1 cellular context compared by ENCODE assay signal in the genomic region with DNA sequence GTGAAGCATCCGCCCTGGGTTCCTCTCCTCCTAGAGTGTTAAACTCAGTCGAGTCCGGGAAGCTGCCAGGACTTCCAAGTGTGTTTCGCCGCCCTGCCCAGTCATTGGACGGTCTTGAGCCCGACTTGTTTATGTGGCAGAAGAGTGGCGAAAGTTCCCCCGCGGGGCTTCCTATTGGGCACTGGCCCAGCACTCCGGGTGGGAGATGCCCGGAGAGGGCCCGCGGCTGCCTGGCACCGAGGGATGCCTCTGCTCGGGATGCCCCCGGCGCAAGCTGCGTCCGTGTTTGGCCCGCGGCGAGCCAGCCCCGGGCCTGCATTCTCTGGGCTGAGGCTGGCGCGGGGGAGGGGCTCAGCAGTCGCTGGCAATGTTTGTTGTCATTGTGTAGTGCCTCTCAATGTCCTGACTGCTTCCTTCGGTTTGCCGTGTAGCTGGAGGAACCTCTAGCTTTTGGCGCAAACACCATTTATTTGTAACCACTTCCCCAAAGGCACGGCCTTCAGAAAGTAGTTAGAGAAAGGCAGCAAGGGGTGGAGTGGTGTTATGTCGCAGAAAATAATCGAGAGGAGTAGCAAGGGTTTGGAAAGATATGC.
A peak's percentile ranks its signal among the peaks of the same experiment; 100 is the strongest.
TF ChIP-seq lines count a peak whose summit lies in the region.

No MANE protein-coding gene starts in this region.

TF ChIP-seq in K562, 482 proteins besides CTCF, POLR2A, EP300 and RAD21 (continued from another document and continues in another):
- TF ChIP-seq, protein P1, sequence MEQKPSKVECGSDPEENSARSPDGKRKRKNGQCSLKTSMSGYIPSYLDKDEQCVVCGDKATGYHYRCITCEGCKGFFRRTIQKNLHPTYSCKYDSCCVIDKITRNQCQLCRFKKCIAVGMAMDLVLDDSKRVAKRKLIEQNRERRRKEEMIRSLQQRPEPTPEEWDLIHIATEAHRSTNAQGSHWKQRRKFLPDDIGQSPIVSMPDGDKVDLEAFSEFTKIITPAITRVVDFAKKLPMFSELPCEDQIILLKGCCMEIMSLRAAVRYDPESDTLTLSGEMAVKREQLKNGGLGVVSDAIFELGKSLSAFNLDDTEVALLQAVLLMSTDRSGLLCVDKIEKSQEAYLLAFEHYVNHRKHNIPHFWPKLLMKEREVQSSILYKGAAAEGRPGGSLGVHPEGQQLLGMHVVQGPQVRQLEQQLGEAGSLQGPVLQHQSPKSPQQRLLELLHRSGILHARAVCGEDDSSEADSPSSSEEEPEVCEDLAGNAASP (IDR thresholded peaks at IDR 0.05) = no peak
- TF ChIP-seq HDAC2 (IDR thresholded peaks at IDR 0.05) (0 out of 2 replicates have a peak, but pooled peaks have one; percentile 14), ZC3H11A (IDR thresholded peaks at IDR 0.05; ENCODE audit: low read depth, low read length) (no peak), ZNF146 (CRISPR knock-in tag; IDR thresholded peaks at IDR 0.05; ENCODE audit: unreplicated experiment) (no peak), GATAD2B (IDR thresholded peaks at IDR 0.05; ENCODE audit: borderline replicate concordance) (peak; percentile 29; the same call in 1 of the 2 replicates), ZNF592 (IDR thresholded peaks at IDR 0.05) (peak; percentile 45; the same call in 1 of the 2 replicates), RAD51 (IDR thresholded peaks at IDR 0.05; ENCODE audit: borderline replicate concordance, low read depth) (no peak), GABPA (tag; conservative IDR thresholded peaks at IDR 0.05; ENCODE audit: low read depth) (no peak), CHD2 (IDR thresholded peaks at IDR 0.05; ENCODE audit: low read depth, low read length) (peak; percentile 36; the same call in 1 of the 2 replicates), CLOCK (CRISPR knock-in tag; IDR thresholded peaks at IDR 0.05; ENCODE audit: borderline replicate concordance) (no peak), DEAF1 (CRISPR knock-in tag; IDR thresholded peaks at IDR 0.05) (no peak), POLR2AphosphoS5 (IDR thresholded peaks at IDR 0.05; ENCODE audit: control insufficient read depth, insufficient read depth, low read depth, low read length) (peak; percentile 27; the same call in 1 of the 2 replicates), ARID1B (IDR thresholded peaks at IDR 0.05) (0 out of 2 replicates have a peak, but pooled peaks have one; percentile 33), CHD1 (IDR thresholded peaks at IDR 0.05; ENCODE audit: low read length) (peak; percentile 26), ZBTB34 (CRISPR knock-in tag; IDR thresholded peaks at IDR 0.05) (no peak), SETDB1 (IDR thresholded peaks at IDR 0.05; ENCODE audit: low read length) (no peak), BHLHE40 (IDR thresholded peaks at IDR 0.05; ENCODE audit: low read length) (0 out of 2 replicates have a peak, but pooled peaks have one; percentile 27), SMC3 (conservative IDR thresholded peaks at IDR 0.05; ENCODE audit: insufficient read depth, low read depth, low read length) (0 out of 2 replicates have a peak, but pooled peaks have one; percentile 8), RUNX1 (IDR thresholded peaks at IDR 0.05; ENCODE audit: low read depth) (no peak), VEZF1 (CRISPR knock-in tag; IDR thresholded peaks at IDR 0.05) (no peak; the same call in 1 of the 2 replicates), POLR3A (IDR thresholded peaks at IDR 0.05; ENCODE audit: borderline replicate concordance, extremely low read depth, insufficient read depth, insufficient read length) (no peak), SMARCC2 (IDR thresholded peaks at IDR 0.05; ENCODE audit: low read depth) (no peak), SMAD3 (CRISPR knock-in tag; conservative IDR thresholded peaks at IDR 0.05) (no peak), POLR2G (IDR thresholded peaks at IDR 0.05; ENCODE audit: low read depth, low read length) (peak; percentile 54), EGR1 (conservative IDR thresholded peaks at IDR 0.05) (peak; percentile 8; the same call in 1 of the 2 replicates), MAZ (CRISPR knock-in tag; conservative IDR thresholded peaks at IDR 0.05 in 1 of 2, IDR thresholded peaks at IDR 0.05 in 1 of 2) (peak; percentile 48 to 61; a peak in 3 of 4 replicates), ZNF384 (IDR thresholded peaks at IDR 0.05; ENCODE audit: low read depth, low read length) (no peak), CTBP1 (IDR thresholded peaks at IDR 0.05; ENCODE audit: borderline replicate concordance) (no peak; the same call in 1 of the 2 replicates)
- TF ChIP-seq, protein P2, sequence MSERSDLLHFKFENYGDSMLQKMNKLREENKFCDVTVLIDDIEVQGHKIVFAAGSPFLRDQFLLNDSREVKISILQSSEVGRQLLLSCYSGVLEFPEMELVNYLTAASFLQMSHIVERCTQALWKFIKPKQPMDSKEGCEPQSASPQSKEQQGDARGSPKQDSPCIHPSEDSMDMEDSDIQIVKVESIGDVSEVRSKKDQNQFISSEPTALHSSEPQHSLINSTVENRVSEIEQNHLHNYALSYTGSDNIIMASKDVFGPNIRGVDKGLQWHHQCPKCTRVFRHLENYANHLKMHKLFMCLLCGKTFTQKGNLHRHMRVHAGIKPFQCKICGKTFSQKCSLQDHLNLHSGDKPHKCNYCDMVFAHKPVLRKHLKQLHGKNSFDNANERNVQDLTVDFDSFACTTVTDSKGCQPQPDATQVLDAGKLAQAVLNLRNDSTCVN (CRISPR knock-in tag; IDR thresholded peaks at IDR 0.05) = no peak
- TF ChIP-seq, protein P3, sequence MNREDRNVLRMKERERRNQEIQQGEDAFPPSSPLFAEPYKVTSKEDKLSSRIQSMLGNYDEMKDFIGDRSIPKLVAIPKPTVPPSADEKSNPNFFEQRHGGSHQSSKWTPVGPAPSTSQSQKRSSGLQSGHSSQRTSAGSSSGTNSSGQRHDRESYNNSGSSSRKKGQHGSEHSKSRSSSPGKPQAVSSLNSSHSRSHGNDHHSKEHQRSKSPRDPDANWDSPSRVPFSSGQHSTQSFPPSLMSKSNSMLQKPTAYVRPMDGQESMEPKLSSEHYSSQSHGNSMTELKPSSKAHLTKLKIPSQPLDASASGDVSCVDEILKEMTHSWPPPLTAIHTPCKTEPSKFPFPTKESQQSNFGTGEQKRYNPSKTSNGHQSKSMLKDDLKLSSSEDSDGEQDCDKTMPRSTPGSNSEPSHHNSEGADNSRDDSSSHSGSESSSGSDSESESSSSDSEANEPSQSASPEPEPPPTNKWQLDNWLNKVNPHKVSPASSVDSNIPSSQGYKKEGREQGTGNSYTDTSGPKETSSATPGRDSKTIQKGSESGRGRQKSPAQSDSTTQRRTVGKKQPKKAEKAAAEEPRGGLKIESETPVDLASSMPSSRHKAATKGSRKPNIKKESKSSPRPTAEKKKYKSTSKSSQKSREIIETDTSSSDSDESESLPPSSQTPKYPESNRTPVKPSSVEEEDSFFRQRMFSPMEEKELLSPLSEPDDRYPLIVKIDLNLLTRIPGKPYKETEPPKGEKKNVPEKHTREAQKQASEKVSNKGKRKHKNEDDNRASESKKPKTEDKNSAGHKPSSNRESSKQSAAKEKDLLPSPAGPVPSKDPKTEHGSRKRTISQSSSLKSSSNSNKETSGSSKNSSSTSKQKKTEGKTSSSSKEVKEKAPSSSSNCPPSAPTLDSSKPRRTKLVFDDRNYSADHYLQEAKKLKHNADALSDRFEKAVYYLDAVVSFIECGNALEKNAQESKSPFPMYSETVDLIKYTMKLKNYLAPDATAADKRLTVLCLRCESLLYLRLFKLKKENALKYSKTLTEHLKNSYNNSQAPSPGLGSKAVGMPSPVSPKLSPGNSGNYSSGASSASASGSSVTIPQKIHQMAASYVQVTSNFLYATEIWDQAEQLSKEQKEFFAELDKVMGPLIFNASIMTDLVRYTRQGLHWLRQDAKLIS (CRISPR knock-in tag; IDR thresholded peaks at IDR 0.05) = 0 out of 2 replicates have a peak, but pooled peaks have one; percentile 71
- TF ChIP-seq, protein P4, sequence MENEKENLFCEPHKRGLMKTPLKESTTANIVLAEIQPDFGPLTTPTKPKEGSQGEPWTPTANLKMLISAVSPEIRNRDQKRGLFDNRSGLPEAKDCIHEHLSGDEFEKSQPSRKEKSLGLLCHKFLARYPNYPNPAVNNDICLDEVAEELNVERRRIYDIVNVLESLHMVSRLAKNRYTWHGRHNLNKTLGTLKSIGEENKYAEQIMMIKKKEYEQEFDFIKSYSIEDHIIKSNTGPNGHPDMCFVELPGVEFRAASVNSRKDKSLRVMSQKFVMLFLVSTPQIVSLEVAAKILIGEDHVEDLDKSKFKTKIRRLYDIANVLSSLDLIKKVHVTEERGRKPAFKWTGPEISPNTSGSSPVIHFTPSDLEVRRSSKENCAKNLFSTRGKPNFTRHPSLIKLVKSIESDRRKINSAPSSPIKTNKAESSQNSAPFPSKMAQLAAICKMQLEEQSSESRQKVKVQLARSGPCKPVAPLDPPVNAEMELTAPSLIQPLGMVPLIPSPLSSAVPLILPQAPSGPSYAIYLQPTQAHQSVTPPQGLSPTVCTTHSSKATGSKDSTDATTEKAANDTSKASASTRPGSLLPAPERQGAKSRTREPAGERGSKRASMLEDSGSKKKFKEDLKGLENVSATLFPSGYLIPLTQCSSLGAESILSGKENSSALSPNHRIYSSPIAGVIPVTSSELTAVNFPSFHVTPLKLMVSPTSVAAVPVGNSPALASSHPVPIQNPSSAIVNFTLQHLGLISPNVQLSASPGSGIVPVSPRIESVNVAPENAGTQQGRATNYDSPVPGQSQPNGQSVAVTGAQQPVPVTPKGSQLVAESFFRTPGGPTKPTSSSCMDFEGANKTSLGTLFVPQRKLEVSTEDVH (IDR thresholded peaks at IDR 0.05; ENCODE audit: low read depth, partially characterized antibody) = no peak
